ENCODE assay signal across 1 cellular context in the genomic region with DNA sequence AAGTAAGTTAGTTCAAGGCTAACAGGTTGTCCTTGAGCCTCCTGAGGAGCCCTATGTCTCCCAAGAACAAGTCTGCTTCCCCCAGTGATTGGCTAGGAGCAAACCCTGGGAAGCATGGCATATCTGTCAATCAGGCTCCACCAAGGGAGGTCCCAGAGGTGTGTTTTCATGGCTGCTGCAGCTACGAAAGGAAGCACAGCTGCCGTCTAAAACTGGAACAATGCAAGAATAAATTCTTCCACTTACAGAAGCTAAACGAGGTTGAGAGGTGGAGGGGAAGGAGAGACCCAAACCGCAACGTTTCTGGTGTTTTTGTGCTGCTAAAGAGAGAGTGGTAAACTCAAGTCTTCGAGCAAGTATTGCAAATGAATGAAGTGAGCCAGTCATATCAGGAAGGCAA.
TF ChIP-seq lines count a peak whose summit lies in the region.

No MANE protein-coding gene starts in this region.

TF ChIP-seq in H1, 55 proteins besides CTCF, POLR2A, EP300 and RAD21:
- TF ChIP-seq SIX5 (IDR thresholded peaks at IDR 0.05; ENCODE audit: low read depth, low read length) = no peak
- TF ChIP-seq, protein P1, sequence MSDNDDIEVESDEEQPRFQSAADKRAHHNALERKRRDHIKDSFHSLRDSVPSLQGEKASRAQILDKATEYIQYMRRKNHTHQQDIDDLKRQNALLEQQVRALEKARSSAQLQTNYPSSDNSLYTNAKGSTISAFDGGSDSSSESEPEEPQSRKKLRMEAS (IDR thresholded peaks at IDR 0.05) = 0 out of 2 replicates have a peak, but pooled peaks have one; percentile 26
- 0 out of 2 replicates have a peak, but pooled peaks have one; percentile 33 for TF ChIP-seq YY1 (IDR thresholded peaks at IDR 0.05; ENCODE audit: low read depth, low read length)
